Comparison of ENCODE assay signal across 1 cellular context in genomic region chr20:28602401-28603217, GRCh38.
TF ChIP-seq lines count a peak whose summit lies in the region.
"Not testable (repeated sequence)": the region's sequence is repeated elsewhere in the genome, so short reads cannot be mapped to it uniquely, and the experiment has no call there.

No MANE protein-coding gene starts in this region.

TF ChIP-seq in K562, 482 proteins besides CTCF, POLR2A, EP300 and RAD21 (continued from another document):
- TF ChIP-seq E2F6 (IDR thresholded peaks at IDR 0.05; ENCODE audit: borderline replicate concordance in 1 of 2, extremely low read depth in 1 of 2, insufficient read depth in 1 of 2, insufficient read length in 1 of 2, low read depth in 1 of 2, low read length in 1 of 2, poor library complexity in 1 of 2, severe bottlenecking in 1 of 2): peak; percentile 80 to 95
- TF ChIP-seq FIP1L1 (IDR thresholded peaks at IDR 0.05; ENCODE audit: low read depth, low read length, poor library complexity, severe bottlenecking): peak; percentile 37
- TF ChIP-seq NONO (IDR thresholded peaks at IDR 0.05; ENCODE audit: low read depth in 2 of 2, low read length in 1 of 2): 0 out of 4 replicates have a peak, but pooled peaks of 1 of the 2 experiments have one; percentile 29
- peak; percentile 88 for TF ChIP-seq NEUROD1 (IDR thresholded peaks at IDR 0.05; ENCODE audit: borderline replicate concordance, low read depth, low read length, partially characterized antibody)
- TF ChIP-seq TAF7 (tag; IDR thresholded peaks at IDR 0.05): 0 out of 2 replicates have a peak, but pooled peaks have one; percentile 42
- TF ChIP-seq SRF (CRISPR knock-in tag; IDR thresholded peaks at IDR 0.05): 0 out of 4 replicates have a peak, but pooled peaks of 1 of the 2 experiments have one; percentile 34
- TF ChIP-seq ZNF592 (IDR thresholded peaks at IDR 0.05): 0 out of 2 replicates have a peak, but pooled peaks have one; percentile 28
- TF ChIP-seq RBFOX2 (IDR thresholded peaks at IDR 0.05; ENCODE audit: low read depth, low read length): peak; percentile 80
- TF ChIP-seq KLF16 (IDR thresholded peaks at IDR 0.05): peak; percentile 87
- peak; percentile 42 for TF ChIP-seq HMGN3 (IDR thresholded peaks at IDR 0.05; ENCODE audit: borderline replicate concordance, extremely low read depth, insufficient read length, low read depth, low read length)
- 0 out of 2 replicates have a peak, but pooled peaks have one; percentile 33 for TF ChIP-seq CREM (IDR thresholded peaks at IDR 0.05; ENCODE audit: low read depth)
- TF ChIP-seq TAF9B (IDR thresholded peaks at IDR 0.05; ENCODE audit: partially characterized antibody): peak; percentile 23
- 0 out of 2 replicates have a peak, but pooled peaks have one; percentile 20 for TF ChIP-seq ZBTB9 (CRISPR knock-in tag; IDR thresholded peaks at IDR 0.05)
- TF ChIP-seq ZFX (CRISPR knock-in tag; IDR thresholded peaks at IDR 0.05): peak; percentile 30; the same call in 1 of the 2 replicates
- peak; percentile 44; the same call in 1 of the 2 replicates for TF ChIP-seq SAFB (IDR thresholded peaks at IDR 0.05; ENCODE audit: borderline replicate concordance, low read depth, low read length)
- TF ChIP-seq SP2 (IDR thresholded peaks at IDR 0.05; ENCODE audit: extremely low read depth, low read depth, low read length, poor library complexity, severe bottlenecking): peak; percentile 23
- peak; percentile 68 to 88; a peak in 3 of 4 replicates for TF ChIP-seq UBTF (IDR thresholded peaks at IDR 0.05; ENCODE audit: borderline replicate concordance in 1 of 2, low read depth in 2 of 2, low read length in 2 of 2)
- TF ChIP-seq ASH1L (IDR thresholded peaks at IDR 0.05; ENCODE audit: borderline replicate concordance, low read depth, partially characterized antibody): peak; percentile 18
- TF ChIP-seq EP400 (IDR thresholded peaks at IDR 0.05): peak; percentile 41; the same call in 1 of the 2 replicates
- TF ChIP-seq HNRNPLL (IDR thresholded peaks at IDR 0.05; ENCODE audit: low read depth, low read length, poor library complexity, severe bottlenecking): peak; percentile 84
- TF ChIP-seq TEAD4 (IDR thresholded peaks at IDR 0.05; ENCODE audit: low read length): 0 out of 2 replicates have a peak, but pooled peaks have one; percentile 13
- not testable (repeated sequence) for TF ChIP-seq TEAD4 (CRISPR knock-in tag; IDR thresholded peaks at IDR 0.05; ENCODE audit: borderline replicate concordance)
